10 cellular contexts compared by ENCODE assay signal in genomic region chr14:22448035-22448904, GRCh38.
DNase-seq lines count a peak whose midpoint lies in the region; ATAC-seq and TF ChIP-seq lines count a peak whose summit lies in the region.
"Had no signal": no experiment of that assay in that cellular context is flagged by ENCODE, and none has a peak within 500 bp of the region (broad histone marks: within the 10 kb centered on the region; RNA-seq: fewer than 3 reads in every experiment).

No MANE protein-coding gene starts in this region.

- WGBS in testis, 2 donors: 79 to 82% methylated on average over 10 of the region's 10 CpGs

- intact Hi-C loops in testis (cut with DNase I; ENCODE audit: low total_unique reads): no loop called here

- H3K9me3 ChIP-seq in MM.1S (replicated peaks; ENCODE audit: insufficient read depth, low read length) (no peaks in the 10 kb centered on the region), testis (no peaks in the 10 kb centered on the region), T-helper 17 cell (ENCODE audit: control insufficient read depth, low read length, poor library complexity, severe bottlenecking) (no peaks in the 10 kb centered on the region)

- H3K27ac ChIP-seq in MM.1S (ENCODE audit: low read length) (no peak overlapping the region), testis (no peak overlapping the region)
- H3K27ac ChIP-seq: C4-2B had no signal

- no peaks in the 10 kb centered on the region for H3K4me1 ChIP-seq in MM.1S (ENCODE audit: low read length)
- no peaks in the 10 kb centered on the region for H3K4me1 ChIP-seq in testis

- H3K27ac Mint-ChIP-seq in T-helper 17 cell: no peak overlapping the region

- no peaks in the 10 kb centered on the region for H3F3A ChIP-seq in MM.1S (ENCODE audit: insufficient read depth, low read length)

- no peaks in the 10 kb centered on the region for H3K79me2 ChIP-seq in MM.1S (ENCODE audit: low read length)

- H3K4me3 Mint-ChIP-seq in T-helper 17 cell: no peak overlapping the region

- no peak for TF ChIP-seq POLR2A in testis (IDR thresholded peaks at IDR 0.05)

- H3K4me2 ChIP-seq in MM.1S (ENCODE audit: low read depth, low read length): no peak overlapping the region

- DNase-seq in GF-D8 (lab: John Stamatoyannopoulos, UW) (peak; percentile 92), cerebellar cortex (ENCODE audit: low spot score) (peak; percentile 85), MM.1S (no peak), testis (no peak), T-helper 17 cell (no peak)
- DNase-seq: T-helper 2 cell had no signal

- no peak overlapping the region for H2AFZ ChIP-seq in MM.1S (ENCODE audit: low read length)

- TF ChIP-seq CTCF in MM.1S (IDR thresholded peaks at IDR 0.05; ENCODE audit: low read length) (no peak), testis (IDR thresholded peaks at IDR 0.05) (no peak)

- H3K27me3 ChIP-seq in MM.1S (replicated peaks; ENCODE audit: insufficient read depth, low read length) (no peaks in the 10 kb centered on the region), testis (no peaks in the 10 kb centered on the region)

- no peak overlapping the region for H3K9ac ChIP-seq in MM.1S (ENCODE audit: low read length)

- no peaks in the 10 kb centered on the region for H3K9me2 ChIP-seq in MM.1S (replicated peaks; ENCODE audit: insufficient read depth, low read length)

- no peaks in the 10 kb centered on the region for H3K4me1 Mint-ChIP-seq in T-helper 17 cell

- ATAC-seq in GM21390 (IDR thresholded peaks at IDR 0.05; ENCODE audit: unreplicated experiment) (peak; percentile 68), HG03457 (IDR thresholded peaks at IDR 0.05; ENCODE audit: unreplicated experiment) (peak; percentile 45), GM21526 (IDR thresholded peaks at IDR 0.05; ENCODE audit: low FRiP score, unreplicated experiment) (no peak), T-helper 17 cell (no peak)

- H3K27me3 Mint-ChIP-seq in T-helper 17 cell: no peaks in the 10 kb centered on the region

- H4K20me1 ChIP-seq in MM.1S (ENCODE audit: insufficient read depth, low read length): no peaks in the 10 kb centered on the region

- H3K36me3 ChIP-seq in MM.1S (replicated peaks; ENCODE audit: insufficient read depth, low read length): no peaks in the 10 kb centered on the region
- no peaks in the 10 kb centered on the region for H3K36me3 ChIP-seq in testis (ENCODE audit: low read depth, missing control alignments)

- no peaks in the 10 kb centered on the region for H3K36me3 Mint-ChIP-seq in T-helper 17 cell (ENCODE audit: low read depth)

- H3K4me3 ChIP-seq in MM.1S (ENCODE audit: low read length) (no peak overlapping the region), testis (no peak overlapping the region)

Comparison
In these comparisons a context has a peak if more than half of its experiments do, and no peak if none do; other contexts are left out.
1. DNase-seq: peak in GF-D8 (single experiment) and cerebellar cortex (single experiment); none in MM.1S (single experiment), testis (single experiment) and T-helper 17 cell (0 of 3).
2. ATAC-seq: peak in GM21390 (single experiment) and HG03457 (single experiment); none in GM21526 (single experiment) and T-helper 17 cell (single experiment).